In the genomic region with DNA sequence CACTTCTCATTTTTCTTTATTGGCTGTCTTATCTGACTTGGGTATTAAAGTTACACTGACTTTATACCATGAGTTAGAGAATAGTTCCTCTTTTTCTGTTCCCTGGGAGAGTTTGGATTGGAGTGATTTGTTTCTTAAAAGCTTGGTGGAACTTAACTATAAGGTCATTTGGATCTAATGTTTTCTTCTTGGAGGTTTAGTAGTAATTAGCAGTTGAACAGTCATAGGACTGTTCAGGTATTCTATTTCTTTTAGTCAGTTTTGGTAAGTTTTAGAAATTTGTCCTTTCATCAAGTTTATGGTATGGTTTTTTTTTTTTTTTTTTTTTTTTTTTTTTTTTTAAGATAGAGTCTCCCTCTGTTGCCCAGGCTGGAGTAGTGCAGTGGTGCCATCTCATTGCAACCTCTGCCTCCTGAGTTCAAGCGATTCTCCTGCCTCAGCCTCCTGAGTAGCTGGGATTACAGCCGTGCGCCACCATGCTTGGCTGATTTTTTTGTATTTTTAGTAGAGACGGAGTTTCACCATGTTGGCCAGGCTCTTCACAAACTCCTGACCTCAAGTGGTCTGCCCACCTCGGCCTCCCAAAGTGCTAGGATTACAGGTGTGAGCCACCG, we compare ENCODE assay signal across 11 cellular contexts. TPM values are rescaled to one million over a fixed set of nuclear protein-coding genes. Genes with fewer than 3 reads are reported as not detected.
DNase-seq lines count a peak whose midpoint lies in the region; ATAC-seq and TF ChIP-seq lines count a peak whose summit lies in the region.
"Had no signal": no experiment of that assay in that cellular context is flagged by ENCODE, and none has a peak within 500 bp of the region (broad histone marks: within the 10 kb centered on the region; RNA-seq: fewer than 3 reads in every experiment).

No MANE protein-coding gene starts in this region.

- peak overlapping the region; percentile 75 for H3K27ac ChIP-seq in Karpas-422 (ENCODE audit: low read length)
- H3K27ac ChIP-seq: stomach had no signal

- H3K9ac ChIP-seq in Karpas-422 (ENCODE audit: low read length): peak overlapping the region; percentile 22; the same call in 1 of the 2 replicates

- H2AFZ ChIP-seq in Karpas-422 (ENCODE audit: low read length): no peak overlapping the region

- H3K4me2 ChIP-seq in Karpas-422 (ENCODE audit: low read depth, low read length, poor library complexity, severe bottlenecking): peak overlapping the region; percentile 65

- H3K27ac Mint-ChIP-seq in activated CD4-positive, alpha-beta T cell treated with anti-CD3 and anti-CD28 coated beads for 36 hours: no peak overlapping the region
- peak overlapping the region; percentile 2 to 82 (median 40) for H3K27ac Mint-ChIP-seq in naive B cell
- H3K27ac Mint-ChIP-seq: activated naive CD4-positive, alpha-beta T cell treated with anti-CD3 and anti-CD28 coated beads, Interleukin-2, amount 50 U/mL, for 24 hours had no signal

- TF ChIP-seq CTCF in astrocyte of the cerebellum (IDR thresholded peaks at IDR 0.05; ENCODE audit: low read depth, low read length, missing control alignments): peak; percentile 29
- TF ChIP-seq CTCF in omental fat pad (IDR thresholded peaks at IDR 0.05): no peak

- peaks cover 2% of the 10 kb centered on the region for H3K36me3 Mint-ChIP-seq in activated CD4-positive, alpha-beta T cell treated with anti-CD3 and anti-CD28 coated beads for 36 hours (ENCODE audit: low read depth)
- peaks cover 11 to 13% of the 10 kb centered on the region in 2 donors for H3K36me3 Mint-ChIP-seq in naive B cell

- intact Hi-C loops in activated CD4-positive, alpha-beta T cell treated with anti-CD3 and anti-CD28 coated beads for 36 hours (cut with DNase I, micrococcal nuclease): loop anchor here (5.0 to 10.0 kb wide), 3 partner anchors 102 to 1725 kb away; a partner anchor contains a TSS

- no peaks in the 10 kb centered on the region for H3K27me3 ChIP-seq in Karpas-422 (ENCODE audit: low read length)
- H3K27me3 ChIP-seq: stomach had no signal

- H3K9me3 Mint-ChIP-seq in activated CD4-positive, alpha-beta T cell treated with anti-CD3 and anti-CD28 coated beads for 36 hours (ENCODE audit: low read depth): peaks cover 2% of the 10 kb centered on the region
- peaks cover 3 to 20% (median 8%) of the 10 kb centered on the region in 7 donors for H3K9me3 Mint-ChIP-seq in naive B cell
- H3K9me3 Mint-ChIP-seq: activated naive CD4-positive, alpha-beta T cell treated with anti-CD3 and anti-CD28 coated beads, Interleukin-2, amount 50 U/mL, for 24 hours had no signal

- H3K4me3 Mint-ChIP-seq in activated CD4-positive, alpha-beta T cell treated with anti-CD3 and anti-CD28 coated beads for 36 hours: no peak overlapping the region
- peak overlapping the region in 1 of 8 donors; percentile 8 for H3K4me3 Mint-ChIP-seq in naive B cell
- H3K4me3 Mint-ChIP-seq: activated naive CD4-positive, alpha-beta T cell treated with anti-CD3 and anti-CD28 coated beads, Interleukin-2, amount 50 U/mL, for 24 hours had no signal

- H3K4me3 ChIP-seq in Karpas-422 (ENCODE audit: low read length) (peak overlapping the region; percentile 36), astrocyte of the cerebellum (ENCODE audit: low read depth, low read length) (no peak overlapping the region)
- H3K4me3 ChIP-seq: stomach had no signal

- POLR2A ChIA-PET in activated CD4-positive, alpha-beta T cell treated with anti-CD3 and anti-CD28 coated beads for 36 hours (lab: Charles Lee): no interaction called here

- peaks cover 100% of the 10 kb centered on the region for H3K79me2 ChIP-seq in Karpas-422 (ENCODE audit: low read length)

- no peaks in the 10 kb centered on the region for H3K9me3 ChIP-seq in Karpas-422 (ENCODE audit: low read length)
- H3K9me3 ChIP-seq: stomach had no signal

- no peaks in the 10 kb centered on the region for H3K36me3 ChIP-seq in Karpas-422 (ENCODE audit: insufficient read depth, low read length)
- H3K36me3 ChIP-seq: stomach had no signal

- in situ Hi-C loops in astrocyte of the cerebellum (cut with HindIII; ENCODE audit: low sequenced_read_pairs): no loop called here

- peaks cover 50% of the 10 kb centered on the region for H3K4me1 Mint-ChIP-seq in activated CD4-positive, alpha-beta T cell treated with anti-CD3 and anti-CD28 coated beads for 36 hours
- peaks cover 35 to 51% (median 48%) of the 10 kb centered on the region in 3 donors for H3K4me1 Mint-ChIP-seq in naive B cell

- no peaks in the 10 kb centered on the region for H3K9me2 ChIP-seq in Karpas-422 (replicated peaks; ENCODE audit: insufficient read depth, low read length)

- ATAC-seq in activated CD4-positive, alpha-beta T cell treated with anti-CD3 and anti-CD28 coated beads for 36 hours: peak; percentile 73
- ATAC-seq in naive B cell (ENCODE audit: low read depth in 2 of 2): peak; percentile 62 to 69
- no peak for ATAC-seq in omental fat pad (ENCODE audit: low FRiP score)
- no peak for ATAC-seq in HG03571 (IDR thresholded peaks at IDR 0.05; ENCODE audit: unreplicated experiment)

- H4K20me1 ChIP-seq in Karpas-422 (ENCODE audit: insufficient read depth, low read depth, low read length): peaks cover 8% of the 10 kb centered on the region

- no peaks in the 10 kb centered on the region for H3K27me3 Mint-ChIP-seq in activated CD4-positive, alpha-beta T cell treated with anti-CD3 and anti-CD28 coated beads for 36 hours
- no peaks in the 10 kb centered on the region for H3K27me3 Mint-ChIP-seq in naive B cell
- H3K27me3 Mint-ChIP-seq: activated naive CD4-positive, alpha-beta T cell treated with anti-CD3 and anti-CD28 coated beads, Interleukin-2, amount 50 U/mL, for 24 hours had no signal

- DNase-seq in activated CD4-positive, alpha-beta T cell treated with anti-CD3 and anti-CD28 coated beads for 36 hours: peak; percentile 53
- no peak for DNase-seq in activated CD4-positive, alpha-beta T cell treated with anti-CD3 and anti-CD28 coated beads for 4 hours
- DNase-seq in Karpas-422 (peak; percentile 77), astrocyte of the cerebellum (ENCODE audit: low read depth) (no peak), naive B cell (peak; percentile 32), omental fat pad (ENCODE audit: low spot score) (no peak), GDM1 (lab: John Stamatoyannopoulos, UW) (no peak)
- DNase-seq: stomach, T1000 had no signal

- peaks cover 64% of the 10 kb centered on the region for H3K4me1 ChIP-seq in Karpas-422 (ENCODE audit: low read length)

- CTCF ChIA-PET in activated CD4-positive, alpha-beta T cell treated with anti-CD3 and anti-CD28 coated beads for 36 hours (lab: Charles Lee): no interaction called here

RNA-seq across cellular contexts. Expression of a gene that starts 6.3 kb away (rescaled TPM):
- 10 to 100 TPM; 65.1 to 78.9 TPM for total RNA-seq in activated CD4-positive, alpha-beta T cell treated with anti-CD3 and anti-CD28 coated beads for 36 hours
- 204 and 298 TPM in 2 replicates for total RNA-seq in Karpas-422 (2014; rRNA removed; shearing (Covaris generic); ENCODE audit: low replicate concordance)
- polyA plus RNA-seq in naive B cell (ENCODE audit: low read depth in 6 of 6): 10 to 100 TPM; 54.7 to 97.7 (median 62.1) TPM
- 100 to 1,000 TPM in 3 of 4 donors, 10 to 100 TPM in 1; 95.4 to 241 (median 148) TPM for total RNA-seq in omental fat pad

RNA-seq across cellular contexts. Expression of a gene that starts 6.4 kb away (rescaled TPM):
- total RNA-seq in activated CD4-positive, alpha-beta T cell treated with anti-CD3 and anti-CD28 coated beads for 36 hours: 10 to 100 TPM; 32.8 to 41.0 TPM
- total RNA-seq in Karpas-422 (2014; rRNA removed; shearing (Covaris generic); ENCODE audit: low replicate concordance): 17.1 and 63.1 TPM in 2 replicates
- 10 to 100 TPM; 30.6 to 58.7 (median 36.7) TPM for polyA plus RNA-seq in naive B cell (ENCODE audit: low read depth in 6 of 6)
- total RNA-seq in omental fat pad: 10 to 100 TPM; 13.9 to 32.1 (median 19.5) TPM

Comparison
In these comparisons a context has a peak if more than half of its experiments do, and no peak if none do; other contexts are left out.
1. DNase-seq: peak in activated CD4-positive, alpha-beta T cell treated with anti-CD3 and anti-CD28 coated beads for 36 hours (single experiment), Karpas-422 (single experiment) and naive B cell (single experiment); none in activated CD4-positive, alpha-beta T cell treated with anti-CD3 and anti-CD28 coated beads for 4 hours (0 of 2), astrocyte of the cerebellum (single experiment), omental fat pad (single experiment) and GDM1 (single experiment).
2. ATAC-seq: peak in activated CD4-positive, alpha-beta T cell treated with anti-CD3 and anti-CD28 coated beads for 36 hours (single experiment) and naive B cell (2 of 2); none in omental fat pad (single experiment) and HG03571 (single experiment).